8 cellular contexts compared by ENCODE assay signal in genomic region chr4:25235401-25235800, GRCh38. TPM values are rescaled to one million over a fixed set of nuclear protein-coding genes. Genes with fewer than 3 reads are reported as not detected.
DNase-seq lines count a peak whose midpoint lies in the region; ATAC-seq and TF ChIP-seq lines count a peak whose summit lies in the region.

No MANE protein-coding gene starts in this region.

- H3K27me3 Mint-ChIP-seq in Caco-2 (ENCODE audit: insufficient read depth, unreplicated experiment), result no peaks in the 10 kb centered on the region
- no peaks in the 10 kb centered on the region for H3K27me3 Mint-ChIP-seq in central memory CD8-positive, alpha-beta T cell

- H3K9me3 ChIP-seq in Caco-2 (peaks cover 3% of the 10 kb centered on the region; the same call in 1 of the 2 replicates), KOPT-K1 (ENCODE audit: insufficient read depth, low read length, poor library complexity, severe bottlenecking) (peaks cover 30% of the 10 kb centered on the region), neural cell (ENCODE audit: low read length) (peaks cover 12% of the 10 kb centered on the region)

- peak overlapping the region; percentile 94 for H3K4me3 Mint-ChIP-seq in Caco-2 (ENCODE audit: unreplicated experiment)
- peak overlapping the region; percentile 92 for H3K4me3 Mint-ChIP-seq in central memory CD8-positive, alpha-beta T cell

- H3K36me3 ChIP-seq in Caco-2 (ENCODE audit: control insufficient read depth, insufficient read depth, low read length), result no peaks in the 10 kb centered on the region
- H3K36me3 ChIP-seq in KOPT-K1 (ENCODE audit: insufficient read depth, low read length), result peaks cover 16% of the 10 kb centered on the region; the same call in 1 of the 2 replicates
- H3K36me3 ChIP-seq in neural cell (ENCODE audit: insufficient read depth, low read length), result no peaks in the 10 kb centered on the region

- TF ChIP-seq CTCF in Caco-2 (IDR thresholded peaks at IDR 0.05; ENCODE audit: insufficient read depth in 1 of 2, low read depth in 1 of 2, low read length in 1 of 2, severe bottlenecking in 1 of 2, unreplicated experiment in 1 of 2) (no peak), neural cell (IDR thresholded peaks at IDR 0.05; ENCODE audit: poor library complexity, severe bottlenecking) (no peak)

- DNase-seq in Caco-2, result no peak
- DNase-seq in central memory CD8-positive, alpha-beta T cell (ENCODE audit: low spot score in 2 of 2), result no peak

- CTCF ChIA-PET in Caco-2 (lab: Charles Lee), result interaction anchor here (0.6 to 4.4 kb wide), 5 partner anchors 8 to 483 kb away, joined by 3 to 34 read pairs (median 3); partner anchors contain the start of gene ZCCHC4

- H3K36me3 Mint-ChIP-seq in Caco-2 (ENCODE audit: insufficient read depth, unreplicated experiment), result peaks cover 12% of the 10 kb centered on the region
- H3K36me3 Mint-ChIP-seq in central memory CD8-positive, alpha-beta T cell (ENCODE audit: insufficient read depth), result peaks cover 20% of the 10 kb centered on the region

- H3K79me2 ChIP-seq in neural cell (replicated peaks; ENCODE audit: insufficient read depth, low read length), result no peaks in the 10 kb centered on the region

- H3K27ac Mint-ChIP-seq in Caco-2 (ENCODE audit: unreplicated experiment), result peak overlapping the region; percentile 88
- peak overlapping the region; percentile 96 for H3K27ac Mint-ChIP-seq in central memory CD8-positive, alpha-beta T cell (ENCODE audit: low read depth)

- no peak for TF ChIP-seq RAD21 in neural cell (conservative IDR thresholded peaks at IDR 0.05)

- H4K20me1 ChIP-seq in neural cell (ENCODE audit: insufficient read depth), result no peaks in the 10 kb centered on the region

- H3F3A ChIP-seq in neural cell (ENCODE audit: insufficient read depth, low read length, poor library complexity, severe bottlenecking), result peaks cover 8% of the 10 kb centered on the region

- H3K27me3 ChIP-seq in Caco-2 (replicated peaks; ENCODE audit: control insufficient read depth, insufficient read depth, low read length), result no peaks in the 10 kb centered on the region
- no peaks in the 10 kb centered on the region for H3K27me3 ChIP-seq in neural cell (ENCODE audit: insufficient read depth, low read depth, low read length)

- no peak overlapping the region for H3K9ac ChIP-seq in neural cell (ENCODE audit: low read length)

- POLR2A ChIA-PET in Caco-2 (lab: Charles Lee), result interaction anchor here (0.6 to 2.4 kb wide), 2 partner anchors 64 to 77 kb away, joined by 3 to 15 read pairs; partner anchors contain the start of gene ZCCHC4

- no peaks in the 10 kb centered on the region for H3K9me2 ChIP-seq in neural cell (ENCODE audit: insufficient read depth, low read length)

- intact Hi-C loops in Caco-2 (cut with micrococcal nuclease; ENCODE audit: unreplicated experiment), result loop anchor here (1.0 to 2.0 kb wide), 4 partner anchors 55 to 77 kb away; partner anchors contain the start of genes SEPSECS and ZCCHC4

- no peak overlapping the region for H3K4me2 ChIP-seq in neural cell (ENCODE audit: low read length)

- no peak for TF ChIP-seq EP300 in neural cell (conservative IDR thresholded peaks at IDR 0.05; ENCODE audit: poor library complexity, severe bottlenecking)

- H3K4me1 ChIP-seq in Caco-2, result no peaks in the 10 kb centered on the region

- no peak overlapping the region for H2AFZ ChIP-seq in neural cell (ENCODE audit: low read depth, low read length)

- no peak for ATAC-seq in central memory CD8-positive, alpha-beta T cell (replicated peaks; ENCODE audit: extremely low read depth, poor library complexity, severe bottlenecking)
- ATAC-seq in GM21717 (IDR thresholded peaks at IDR 0.05; ENCODE audit: unreplicated experiment), result no peak
- ATAC-seq in GM18498 (IDR thresholded peaks at IDR 0.05; ENCODE audit: unreplicated experiment), result no peak
- no peak for ATAC-seq in HG03565 (IDR thresholded peaks at IDR 0.05; ENCODE audit: unreplicated experiment)
- no peak for ATAC-seq in HG02938 (IDR thresholded peaks at IDR 0.05; ENCODE audit: unreplicated experiment)

- peaks cover 14% of the 10 kb centered on the region for H3K9me3 Mint-ChIP-seq in Caco-2 (ENCODE audit: unreplicated experiment)
- H3K9me3 Mint-ChIP-seq in central memory CD8-positive, alpha-beta T cell, result no peaks in the 10 kb centered on the region

- BruUV-seq in Caco-2 (replicated peaks; lab: Mats Ljungman, UMichigan), result no TSS peak

- peaks cover 6% of the 10 kb centered on the region for H3K4me1 Mint-ChIP-seq in Caco-2 (ENCODE audit: low read depth, unreplicated experiment)
- peaks cover 49% of the 10 kb centered on the region for H3K4me1 Mint-ChIP-seq in central memory CD8-positive, alpha-beta T cell

- H3K27ac ChIP-seq in KOPT-K1 (ENCODE audit: low read depth, low read length, poor library complexity, severe bottlenecking) (peak overlapping the region; percentile 82), neural cell (ENCODE audit: low read length) (no peak overlapping the region)

- H3K4me3 ChIP-seq in Caco-2 (ENCODE audit: low read depth, low read length) (peak overlapping the region; percentile 94), neural cell (ENCODE audit: low read length) (peak overlapping the region; percentile 95)

TF ChIP-seq in neural cell, 6 proteins besides CTCF, POLR2A, EP300 and RAD21:
- TF ChIP-seq REST (IDR thresholded peaks at IDR 0.05; ENCODE audit: borderline replicate concordance) (no peak), SMC3 (conservative IDR thresholded peaks at IDR 0.05; ENCODE audit: poor library complexity) (no peak), EZH2 (IDR thresholded peaks at IDR 0.05; ENCODE audit: borderline replicate concordance, insufficient read depth, low read length, poor library complexity, severe bottlenecking) (no peak), POLR2AphosphoS5 (IDR thresholded peaks at IDR 0.05) (no peak), MXI1 (conservative IDR thresholded peaks at IDR 0.05; ENCODE audit: poor library complexity, severe bottlenecking) (no peak), TAF1 (IDR thresholded peaks at IDR 0.05; ENCODE audit: low read depth) (no peak)

RNA-seq across cellular contexts. Expression of gene PI4K2B, which starts 1.6 kb away (rescaled TPM):
- total RNA-seq in Caco-2 (2022), result 22.8 and 25.0 TPM in 2 replicates
- 9.5 and 10.0 TPM in 2 replicates for polyA plus RNA-seq in neural cell
- polyA minus RNA-seq in neural cell, result 9.3 and 9.6 TPM in 2 replicates
